8 cellular contexts compared by ENCODE assay signal in the genomic region with DNA sequence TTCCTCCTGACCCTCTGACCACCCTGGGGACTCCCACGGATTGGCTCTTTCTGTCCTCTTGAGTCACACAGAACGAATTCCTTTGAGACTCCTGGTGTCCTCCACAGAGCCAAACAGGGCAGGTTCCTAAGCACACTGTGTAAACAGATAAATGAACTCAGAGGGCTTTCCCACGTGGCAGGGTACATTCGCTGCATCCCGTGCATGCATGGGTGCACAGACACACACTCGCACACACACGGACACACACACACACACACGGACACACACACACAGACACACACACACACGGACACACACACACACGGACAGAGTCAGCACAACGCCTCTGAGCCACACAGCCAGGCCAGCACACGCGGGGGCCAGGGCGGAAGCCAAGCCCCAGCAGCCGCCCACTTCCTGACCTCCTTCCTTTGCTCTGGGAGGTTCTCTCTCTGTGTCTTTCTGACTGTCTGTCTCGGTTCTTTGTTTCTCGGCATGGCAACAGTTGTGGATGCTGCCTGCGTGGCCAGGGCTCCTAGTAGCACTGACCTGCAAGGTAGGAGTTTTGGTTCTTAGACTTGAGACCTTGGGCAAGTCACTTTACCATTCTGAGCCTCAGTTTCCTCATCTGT. TPM values are rescaled to one million over a fixed set of nuclear protein-coding genes. Genes with fewer than 3 reads are reported as not detected.
DNase-seq lines count a peak whose midpoint lies in the region; ATAC-seq and TF ChIP-seq lines count a peak whose summit lies in the region.

No MANE protein-coding gene starts in this region.

- peak overlapping the region; percentile 73 for H3K27ac ChIP-seq in brain microvascular endothelial cell

- peak overlapping the region; percentile 66 for H3K4me3 ChIP-seq in brain microvascular endothelial cell (ENCODE audit: low read depth, low read length)

- peak; percentile 20 for DNase-seq in Ammon's horn (ENCODE audit: low spot score)
- peak; percentile 68 for DNase-seq in GM19240 (ENCODE audit: insufficient read length, low spot score)
- DNase-seq in T-helper 2 cell = peak in 4 of 5 experiments; percentile 39 to 90 (median 60)
- DNase-seq in brain microvascular endothelial cell = peak; percentile 72
- DNase-seq in lung microvascular endothelial cell (ENCODE audit: low read depth in 2 of 2) = peak; percentile 85 to 87
- peak; percentile 52 to 55 for DNase-seq in stimulated activated CD8-positive, alpha-beta memory T cell treated with anti-CD3 and anti-CD28 coated beads, Interleukin-2, amount 100 ng/mL, for 48 hours (ENCODE audit: low read depth in 2 of 2)
- DNase-seq in NCI-H2227 (lab: John Stamatoyannopoulos, UW; ENCODE audit: unreplicated experiment) = no peak

- no peaks in the 10 kb centered on the region for H3K27me3 ChIP-seq in brain microvascular endothelial cell (replicated peaks)

- TF ChIP-seq CTCF in brain microvascular endothelial cell (IDR thresholded peaks at IDR 0.05; ENCODE audit: low read depth, low read length, missing control alignments) = no peak

- in situ Hi-C loops in brain microvascular endothelial cell (cut with HindIII; ENCODE audit: low pct_ligation_motif_present, low sequenced_read_pairs) = no loop called here

- H3K36me3 ChIP-seq in brain microvascular endothelial cell (replicated peaks) = no peaks in the 10 kb centered on the region

- peak; percentile 72 for ATAC-seq in HG03432 (IDR thresholded peaks at IDR 0.05; ENCODE audit: unreplicated experiment)

RNA-seq across cellular contexts. Expression of a gene that starts 0.7 kb away (rescaled TPM):
- total RNA-seq in lung microvascular endothelial cell = 12.2 and 13.9 TPM in 2 replicates
